23 cellular contexts compared by ENCODE assay signal in genomic region chr13:23584275-23584674, GRCh38. TPM values are rescaled to one million over a fixed set of nuclear protein-coding genes. Genes with fewer than 3 reads are reported as not detected.
DNase-seq lines count a peak whose midpoint lies in the region; ATAC-seq and TF ChIP-seq lines count a peak whose summit lies in the region.
"Had no signal": no experiment of that assay in that cellular context is flagged by ENCODE, and none has a peak within 500 bp of the region (broad histone marks: within the 10 kb centered on the region; RNA-seq: fewer than 3 reads in every experiment).

No MANE protein-coding gene starts in this region.

- H3K9me3 Mint-ChIP-seq in mesothelial cell of epicardium: no peaks in the 10 kb centered on the region
- H3K9me3 Mint-ChIP-seq: CD4-positive, alpha-beta memory T cell had no signal

- H3K27ac Mint-ChIP-seq in mesothelial cell of epicardium: peak overlapping the region; percentile 66
- H3K27ac Mint-ChIP-seq: CD14-positive monocyte; CD4-positive, alpha-beta memory T cell; CD4-positive, CD25-positive, alpha-beta regulatory T cell; CD8-positive, alpha-beta memory T cell had no signal

- H3K9me3 ChIP-seq in left ventricle myocardium inferior (replicated peaks) (no peaks in the 10 kb centered on the region), heart left ventricle (no peaks in the 10 kb centered on the region)
- H3K9me3 ChIP-seq: A549, BE2C, BLaER1 had no signal

- H3K36me3 Mint-ChIP-seq in mesothelial cell of epicardium: peaks cover 3% of the 10 kb centered on the region
- H3K36me3 Mint-ChIP-seq: CD4-positive, alpha-beta memory T cell; CD4-positive, CD25-positive, alpha-beta regulatory T cell; CD8-positive, alpha-beta memory T cell had no signal

- H3K4me3 ChIP-seq in left ventricle myocardium inferior (no peak overlapping the region), heart left ventricle (no peak overlapping the region), AG10803 (ENCODE audit: low read length) (no peak overlapping the region)
- H3K4me3 ChIP-seq: A549, BLaER1 had no signal

- 57 to 75% (median 71%) methylated on average over 2 of the region's 2 CpGs for WGBS in heart left ventricle, 4 donors

- DNase-seq in left ventricle myocardium inferior (no peak), heart left ventricle (no peak), AG10803 (ENCODE audit: low read depth) (peak; percentile 31), mesothelial cell of epicardium (ENCODE audit: low spot score in 2 of 2, unreplicated experiment in 2 of 2) (no peak), NCI-H510A treated with DMSO at 0.1 percent for 48 hours (lab: John Stamatoyannopoulos, UW) (no peak)
- DNase-seq: 8988T; BE2C; C1 segment of cervical spinal cord; CD4-positive, alpha-beta memory T cell; CD4-positive, CD25-positive, alpha-beta regulatory T cell; CD8-positive, alpha-beta memory T cell; COR-L47; DMS 273 treated with DMSO at 0.1 percent for 48 hours; DMS153; DMS53; DMS79; DND-41; EL; GF-D8 had no signal

- H3K4me3 Mint-ChIP-seq in mesothelial cell of epicardium: no peak overlapping the region
- H3K4me3 Mint-ChIP-seq: CD14-positive monocyte; CD4-positive, alpha-beta memory T cell; CD4-positive, CD25-positive, alpha-beta regulatory T cell; CD8-positive, alpha-beta memory T cell had no signal

- H3K27me3 Mint-ChIP-seq in mesothelial cell of epicardium (ENCODE audit: low read depth): no peaks in the 10 kb centered on the region

- ATAC-seq in heart left ventricle (no peak), GM18502 (IDR thresholded peaks at IDR 0.05; ENCODE audit: poor library complexity, unreplicated experiment) (no peak)
- ATAC-seq: A549 had no signal

- H3K4me1 ChIP-seq in left ventricle myocardium inferior: peaks cover 66% of the 10 kb centered on the region
- H3K4me1 ChIP-seq in heart left ventricle: peaks cover 0 to 39% (median 8%) of the 10 kb centered on the region in 12 donors
- H3K4me1 ChIP-seq: BE2C had no signal

- intact Hi-C loops in left ventricle myocardium inferior (cut with micrococcal nuclease): no loop called here
- intact Hi-C loops in heart left ventricle (cut with DNase I): no loop called here

- TF ChIP-seq POLR2A in heart left ventricle (IDR thresholded peaks at IDR 0.05): no peak

- no peaks in the 10 kb centered on the region for H3K27me3 ChIP-seq in left ventricle myocardium inferior (ENCODE audit: low read depth)
- peaks cover 0 to 18% (median 0%) of the 10 kb centered on the region in 9 donors for H3K27me3 ChIP-seq in heart left ventricle

- H3K27ac ChIP-seq in left ventricle myocardium inferior (replicated peaks) (peak overlapping the region; percentile 17), heart left ventricle (no peak overlapping the region)
- H3K27ac ChIP-seq: A549, BLaER1 had no signal

- peaks cover 37% of the 10 kb centered on the region for H3K4me1 Mint-ChIP-seq in mesothelial cell of epicardium

- TF ChIP-seq CTCF in left ventricle myocardium inferior (IDR thresholded peaks at IDR 0.05; ENCODE audit: borderline replicate concordance): no peak
- no peak for TF ChIP-seq CTCF in heart left ventricle (IDR thresholded peaks at IDR 0.05)
- TF ChIP-seq CTCF in AG10803 (conservative IDR thresholded peaks at IDR 0.05; ENCODE audit: low read length): no peak
- TF ChIP-seq CTCF in mesothelial cell of epicardium (IDR thresholded peaks at IDR 0.05; ENCODE audit: unreplicated experiment): no peak

- H3K36me3 ChIP-seq in left ventricle myocardium inferior: no peaks in the 10 kb centered on the region
- peaks cover 0 to 9% (median 0%) of the 10 kb centered on the region in 9 donors for H3K36me3 ChIP-seq in heart left ventricle
- H3K36me3 ChIP-seq: BE2C, BLaER1 had no signal

RNA-seq across cellular contexts. Expression of gene TNFRSF19, which starts 14.1 kb away (rescaled TPM):
- total RNA-seq in left ventricle myocardium inferior: 25.9 TPM
- 10 to 100 TPM; 12.0 to 35.7 (median 28.0) TPM for total RNA-seq in heart left ventricle
- 10 to 100 TPM in 1 of 2 donors, 1 to 10 TPM in 1; 9.1 to 16.6 TPM for polyA plus RNA-seq in heart left ventricle
- total RNA-seq in mesothelial cell of epicardium: 38.3 to 43.5 TPM (median 40.3 TPM) in 3 replicates
- total RNA-seq: CD4-positive, alpha-beta memory T cell; CD8-positive, alpha-beta memory T cell had no signal
- polyA plus RNA-seq: CD8-positive, alpha-beta memory T cell had no signal
